27 cellular contexts compared by ENCODE assay signal in genomic region chr4:20565075-20565721, GRCh38.
DNase-seq lines count a peak whose midpoint lies in the region; ATAC-seq and TF ChIP-seq lines count a peak whose summit lies in the region.
"Had no signal": no experiment of that assay in that cellular context is flagged by ENCODE, and none has a peak within 500 bp of the region (broad histone marks: within the 10 kb centered on the region; RNA-seq: fewer than 3 reads in every experiment).

No MANE protein-coding gene starts in this region.

- WGBS in ovary, 3 donors: 8 to 11% (median 9%) methylated on average over 7 of the region's 7 CpGs

- H3K36me3 ChIP-seq in HAP-1 (replicated peaks): no peaks in the 10 kb centered on the region
- H3K36me3 ChIP-seq in ovary: no peaks in the 10 kb centered on the region
- H3K36me3 ChIP-seq: esophagus squamous epithelium, uterus had no signal

- in situ Hi-C loops in HAP-1 (cut with MboI; ENCODE audit: low sequenced_read_pairs): no loop called here
- in situ Hi-C loops in astrocyte of the cerebellum (cut with HindIII; ENCODE audit: low sequenced_read_pairs): no loop called here

- H3K9me3 ChIP-seq in HAP-1 (no peaks in the 10 kb centered on the region), ovary (no peaks in the 10 kb centered on the region)
- H3K9me3 ChIP-seq: esophagus squamous epithelium, uterus had no signal

- H3K4me3 ChIP-seq in HAP-1 (no peak overlapping the region), astrocyte of the cerebellum (ENCODE audit: low read depth, low read length) (no peak overlapping the region), ovary (no peak overlapping the region)
- H3K4me3 ChIP-seq: esophagus squamous epithelium, uterus had no signal

- TF ChIP-seq CTCF in astrocyte of the cerebellum (IDR thresholded peaks at IDR 0.05; ENCODE audit: low read depth, low read length, missing control alignments) (no peak), ovary (IDR thresholded peaks at IDR 0.05) (no peak)

- DNase-seq in HAP-1 (ENCODE audit: low spot score in 2 of 2) (peak; percentile 22 to 31), astrocyte of the cerebellum (ENCODE audit: low read depth) (peak; percentile 86), fibroblast of peridontal ligament (ENCODE audit: extremely low read depth) (peak; percentile 38), renal cortical epithelial cell (ENCODE audit: low read depth) (peak; percentile 11), ovary (no peak), NCI-H774 (lab: John Stamatoyannopoulos, UW) (no peak)
- DNase-seq: activated CD4-positive, alpha-beta T cell treated with anti-CD3 and anti-CD28 coated beads for 4 hours; activated naive CD4-positive, alpha-beta T cell treated with anti-CD3 and anti-CD28 coated beads for 36 hours; activated T-cell treated with anti-CD3 and anti-CD28 coated beads, Interleukin-2, amount 50 U/mL, for 72 hours; anterior cingulate cortex; CD8-positive, alpha-beta memory T cell; cerebellar nuclear complex; effector CD8-positive, alpha-beta T cell; esophagus squamous epithelium; midbrain; NCI-H1105; NCI-H2081 treated with DMSO at 0.1 percent for 48 hours; NCI-H510A; NK-92 treated with Interleukin-12 subunit alpha and Interleukin-12 subunit beta, amount 100 ng/mL, for 24 hours; stimulated activated CD4-positive, alpha-beta T cell treated with anti-CD3 and anti-CD28 coated beads, Interleukin-1b, Interleukin-23, amount 100 ng/mL, for 48 hours; T-helper 17 cell; uterus had no signal

- no peaks in the 10 kb centered on the region for H3K27me3 ChIP-seq in HAP-1 (ENCODE audit: low read depth)
- H3K27me3 ChIP-seq in ovary: no peaks in the 10 kb centered on the region
- H3K27me3 ChIP-seq: esophagus squamous epithelium, uterus had no signal

- TF ChIP-seq POLR2A in ovary (IDR thresholded peaks at IDR 0.05): no peak

- no peak for TF ChIP-seq EP300 in ovary (IDR thresholded peaks at IDR 0.05)

- H3K27ac ChIP-seq in ovary: no peak overlapping the region
- H3K27ac ChIP-seq: esophagus squamous epithelium, uterus had no signal

- ATAC-seq in HG02840 (IDR thresholded peaks at IDR 0.05; ENCODE audit: low FRiP score, unreplicated experiment): no peak
- ATAC-seq: activated T-cell treated with anti-CD3 and anti-CD28 coated beads, Interleukin-2, amount 50 U/mL, for 72 hours; HCT116; left lobe of liver; Panc1; stimulated activated effector memory CD8-positive, alpha-beta T cell treated with anti-CD3 and anti-CD28 coated beads, Interleukin-12 subunit alpha, Interleukin-12 subunit beta, amount 100 ng/mL, for 72 hours; T-helper 17 cell had no signal

- intact Hi-C loops in ovary (cut with DNase I): no loop called here

- H3K4me1 ChIP-seq in HAP-1 (peaks cover 4% of the 10 kb centered on the region), ovary (ENCODE audit: insufficient read depth) (no peaks in the 10 kb centered on the region)
- H3K4me1 ChIP-seq: esophagus squamous epithelium, uterus had no signal

Comparison
In these comparisons a context has a peak if more than half of its experiments do, and no peak if none do; other contexts are left out.
1. DNase-seq: peak in HAP-1 (2 of 2), astrocyte of the cerebellum (single experiment), fibroblast of peridontal ligament (single experiment) and renal cortical epithelial cell (single experiment); none in ovary (0 of 5) and NCI-H774 (single experiment).